Comparison of ENCODE assay signal across 10 cellular contexts in the genomic region with DNA sequence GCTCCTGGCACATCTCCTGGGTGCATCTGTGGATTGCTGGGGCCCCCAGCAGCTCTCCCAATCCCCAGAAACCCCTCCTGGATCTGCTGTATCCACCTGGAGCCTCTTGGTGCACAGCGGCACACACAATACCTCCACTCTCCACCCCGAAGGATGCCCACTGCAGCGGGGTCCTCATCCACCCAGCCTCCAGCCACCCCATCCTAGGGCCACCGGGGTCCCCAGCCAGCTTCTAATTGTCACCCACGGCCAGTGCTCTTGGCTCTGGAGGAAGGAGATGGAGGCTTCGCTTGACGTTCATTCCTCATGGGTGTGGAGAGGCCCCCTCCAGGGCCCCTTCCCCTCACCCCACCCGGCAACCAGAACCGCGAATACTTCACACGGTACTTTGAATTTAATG. TPM values are rescaled to one million over a fixed set of nuclear protein-coding genes. Genes with fewer than 3 reads are reported as not detected.
"Had no signal": no experiment of that assay in that cellular context is flagged by ENCODE, and none has a peak within 500 bp of the region (broad histone marks: within the 10 kb centered on the region; RNA-seq: fewer than 3 reads in every experiment).

No MANE protein-coding gene starts in this region.

- H3K4me3 ChIP-seq: GM23248, K562 had no signal

- H2AFZ ChIP-seq: GM23248 had no signal

- DNase-seq: GM23248, GOT3, H9, HCEC 1CT, IMR-90, KG1 had no signal

- FAIRE-seq: H54, HTR-8/SVneo, K562 had no signal

- H3K27ac ChIP-seq: GM23248 had no signal

- H3K9ac ChIP-seq: GM23248 had no signal

- ATAC-seq: K562 had no signal

RNA-seq across cellular contexts. Expression of a gene that starts 31.6 kb away (rescaled TPM):
- total RNA-seq: GM23248, HT-29, IMR-90, K562 had no signal
- polyA plus RNA-seq: GM23248, IMR-90, K562 had no signal

RNA-seq across cellular contexts. Expression of a gene that starts 56.6 kb away (rescaled TPM):
- total RNA-seq: GM23248, H9, IMR-90, K562 had no signal
- polyA plus RNA-seq: GM23248, IMR-90, K562 had no signal
